1 cellular context compared by ENCODE assay signal in the genomic region with DNA sequence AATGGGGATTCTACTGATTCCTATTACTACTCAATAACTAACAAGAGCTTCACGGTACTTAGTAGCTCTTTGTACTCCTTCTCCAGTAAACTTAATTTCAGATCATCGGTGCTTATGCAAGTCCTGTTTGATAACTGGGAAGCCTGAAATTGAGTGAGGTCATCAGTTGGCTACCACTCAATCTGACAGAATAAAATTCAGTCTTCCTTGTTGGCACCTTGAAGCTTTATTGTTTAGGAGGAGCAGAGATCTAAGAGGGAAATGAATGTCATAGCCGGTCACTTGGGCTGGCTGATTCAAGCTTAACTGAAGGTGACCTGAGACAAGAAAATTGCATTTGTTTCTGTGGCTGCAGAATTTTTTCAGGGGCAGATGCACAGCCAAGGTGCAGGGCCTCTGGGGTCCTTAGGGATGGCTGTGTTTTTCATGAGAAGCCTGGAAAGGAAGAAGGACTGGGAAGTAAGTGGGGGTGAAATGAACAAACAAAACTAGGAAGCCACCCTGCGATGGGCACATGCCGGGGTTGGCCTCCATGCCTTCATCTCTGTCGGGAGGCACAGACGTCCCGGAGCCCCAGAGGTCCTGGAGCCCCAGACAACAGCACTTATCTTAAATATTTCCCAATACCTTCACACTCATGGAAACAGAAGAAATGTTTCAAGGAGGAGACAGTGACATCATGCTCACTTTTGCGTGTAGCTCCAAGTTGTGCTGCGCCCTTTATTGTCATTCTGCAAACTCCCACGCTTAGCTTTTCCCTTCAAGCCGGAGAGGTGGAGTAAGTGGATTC.
TF ChIP-seq lines count a peak whose summit lies in the region.

No MANE protein-coding gene starts in this region.

TF ChIP-seq in H1, 55 proteins besides CTCF, POLR2A, EP300 and RAD21:
- no peak for TF ChIP-seq MAX (IDR thresholded peaks at IDR 0.05)
- no peak for TF ChIP-seq GABPA (IDR thresholded peaks at IDR 0.05; ENCODE audit: borderline replicate concordance, insufficient read depth, low read length)
- TF ChIP-seq CREB1 (IDR thresholded peaks at IDR 0.05): no peak
- TF ChIP-seq KDM5A (IDR thresholded peaks at IDR 0.05; ENCODE audit: low read length): no peak
- no peak for TF ChIP-seq KDM1A (IDR thresholded peaks at IDR 0.05; ENCODE audit: borderline replicate concordance, low read length)
- TF ChIP-seq POU5F1 (IDR thresholded peaks at IDR 0.05; ENCODE audit: low read depth, low read length): no peak
- TF ChIP-seq NANOG (IDR thresholded peaks at IDR 0.05; ENCODE audit: insufficient read depth, low read depth, low read length, poor library complexity, severe bottlenecking): no peak
TF ChIP-seq in H1: peak in this region for 0.
